1 cellular context compared by ENCODE assay signal in the genomic region with DNA sequence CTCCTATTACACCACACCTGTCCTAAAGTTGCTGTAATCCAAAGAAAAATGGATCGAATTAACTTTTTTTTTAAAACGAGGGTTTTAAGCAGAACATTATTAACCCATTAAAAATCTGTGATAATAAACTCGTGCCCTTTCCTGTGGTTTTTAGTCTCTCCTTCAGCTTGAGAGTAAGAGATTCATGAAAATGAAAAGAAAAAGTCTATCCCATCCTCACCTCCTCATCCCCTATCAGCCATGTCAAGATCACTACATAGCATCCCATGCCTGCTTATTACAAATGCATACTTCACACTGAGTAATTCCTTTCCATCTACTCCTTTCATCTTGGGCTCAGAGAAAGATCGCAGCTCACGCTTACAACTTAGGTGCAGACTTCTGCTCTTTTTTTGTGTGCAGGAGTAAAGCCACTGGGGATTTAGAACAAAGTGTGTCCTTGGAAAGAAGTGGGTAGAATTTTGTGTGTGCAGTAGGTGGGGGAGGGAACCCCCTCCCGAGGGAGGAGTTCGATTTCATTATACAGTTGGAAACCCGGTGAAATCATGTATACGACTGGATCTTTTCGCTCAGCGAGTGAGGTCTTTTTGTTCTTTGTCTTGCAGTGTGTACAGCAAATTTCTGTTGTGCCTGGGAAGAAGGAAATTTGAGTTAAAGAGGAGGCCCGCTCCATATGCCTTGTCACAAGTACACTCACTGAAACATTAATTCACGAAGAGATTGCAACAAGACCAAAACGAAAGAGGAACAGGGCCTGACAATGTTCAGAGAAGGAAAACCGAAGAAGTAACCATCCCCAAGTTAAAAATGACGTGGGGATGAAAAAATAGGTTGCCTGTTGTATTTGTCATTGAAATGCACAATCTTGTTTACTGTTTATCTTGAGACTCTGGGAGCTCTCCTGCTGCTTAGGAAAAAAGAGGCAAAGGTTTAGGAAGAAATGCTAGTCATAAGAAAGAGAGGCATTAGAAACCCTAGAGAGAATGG.
A peak's percentile ranks its signal among the peaks of the same experiment; 100 is the strongest.
TF ChIP-seq lines count a peak whose summit lies in the region.

No MANE protein-coding gene starts in this region.

TF ChIP-seq in GM23338, 12 proteins besides CTCF, POLR2A, EP300 and RAD21 (continued from another document):
- TF ChIP-seq, protein P1, sequence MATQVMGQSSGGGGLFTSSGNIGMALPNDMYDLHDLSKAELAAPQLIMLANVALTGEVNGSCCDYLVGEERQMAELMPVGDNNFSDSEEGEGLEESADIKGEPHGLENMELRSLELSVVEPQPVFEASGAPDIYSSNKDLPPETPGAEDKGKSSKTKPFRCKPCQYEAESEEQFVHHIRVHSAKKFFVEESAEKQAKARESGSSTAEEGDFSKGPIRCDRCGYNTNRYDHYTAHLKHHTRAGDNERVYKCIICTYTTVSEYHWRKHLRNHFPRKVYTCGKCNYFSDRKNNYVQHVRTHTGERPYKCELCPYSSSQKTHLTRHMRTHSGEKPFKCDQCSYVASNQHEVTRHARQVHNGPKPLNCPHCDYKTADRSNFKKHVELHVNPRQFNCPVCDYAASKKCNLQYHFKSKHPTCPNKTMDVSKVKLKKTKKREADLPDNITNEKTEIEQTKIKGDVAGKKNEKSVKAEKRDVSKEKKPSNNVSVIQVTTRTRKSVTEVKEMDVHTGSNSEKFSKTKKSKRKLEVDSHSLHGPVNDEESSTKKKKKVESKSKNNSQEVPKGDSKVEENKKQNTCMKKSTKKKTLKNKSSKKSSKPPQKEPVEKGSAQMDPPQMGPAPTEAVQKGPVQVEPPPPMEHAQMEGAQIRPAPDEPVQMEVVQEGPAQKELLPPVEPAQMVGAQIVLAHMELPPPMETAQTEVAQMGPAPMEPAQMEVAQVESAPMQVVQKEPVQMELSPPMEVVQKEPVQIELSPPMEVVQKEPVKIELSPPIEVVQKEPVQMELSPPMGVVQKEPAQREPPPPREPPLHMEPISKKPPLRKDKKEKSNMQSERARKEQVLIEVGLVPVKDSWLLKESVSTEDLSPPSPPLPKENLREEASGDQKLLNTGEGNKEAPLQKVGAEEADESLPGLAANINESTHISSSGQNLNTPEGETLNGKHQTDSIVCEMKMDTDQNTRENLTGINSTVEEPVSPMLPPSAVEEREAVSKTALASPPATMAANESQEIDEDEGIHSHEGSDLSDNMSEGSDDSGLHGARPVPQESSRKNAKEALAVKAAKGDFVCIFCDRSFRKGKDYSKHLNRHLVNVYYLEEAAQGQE (IDR thresholded peaks at IDR 0.05; ENCODE audit: unreplicated experiment), result no peak
- TF ChIP-seq EZH2phosphoT487 (IDR thresholded peaks at IDR 0.05; ENCODE audit: unreplicated experiment) (no peak), EZH2 (IDR thresholded peaks at IDR 0.05; ENCODE audit: low read depth, unreplicated experiment) (no peak), NANOG (IDR thresholded peaks at IDR 0.05; ENCODE audit: borderline replicate concordance) (no peak), CREB1 (CRISPR knock-in tag; IDR thresholded peaks at IDR 0.05; ENCODE audit: low read depth) (peak; percentile 29; the same call in 1 of the 2 replicates)
